Comparison of ENCODE assay signal across 1 cellular context in genomic region chr12:132275110-132275531, GRCh38.
TF ChIP-seq lines count a peak whose summit lies in the region.

No MANE protein-coding gene starts in this region.

TF ChIP-seq in HEK293, 187 proteins besides CTCF, POLR2A, EP300 and RAD21 (continued from another document):
- TF ChIP-seq ZNF449 (tag by site-specific recombination; IDR thresholded peaks at IDR 0.05) (0 out of 2 replicates have a peak, but pooled peaks have one; percentile 38), ZNF621 (tag by site-specific recombination; IDR thresholded peaks at IDR 0.05) (no peak), SP2 (tag by site-specific recombination; IDR thresholded peaks at IDR 0.05) (peak; percentile 90), ZBTB48 (tag by site-specific recombination; IDR thresholded peaks at IDR 0.05) (0 out of 2 replicates have a peak, but pooled peaks have one; percentile 28), ZNF394 (tag by site-specific recombination; IDR thresholded peaks at IDR 0.05; ENCODE audit: borderline replicate concordance) (peak; percentile 54; the same call in 1 of the 2 replicates), SETDB1 (IDR thresholded peaks at IDR 0.05; ENCODE audit: insufficient read length, low read length) (peak; percentile 94), ZNF335 (tag by site-specific recombination; conservative IDR thresholded peaks at IDR 0.05) (no peak)
